In genomic region chr6:159761873-159762680, GRCh38 we compare ENCODE assay signal across 8 cellular contexts. TPM values are rescaled to one million over a fixed set of nuclear protein-coding genes. Genes with fewer than 3 reads are reported as not detected.
DNase-seq lines count a peak whose midpoint lies in the region; ATAC-seq lines count a peak whose summit lies in the region.

Gene ACAT2 (plus strand): TSS chr6:159762045. CDS start chr6:159762088, 43 bp downstream.

- ATAC-seq in GM19043 (IDR thresholded peaks at IDR 0.05; ENCODE audit: low read depth, unreplicated experiment) (peak; percentile 96), HG03354 (IDR thresholded peaks at IDR 0.05; ENCODE audit: poor library complexity, severe bottlenecking, unreplicated experiment) (peak; percentile 98)

- H3K27ac Mint-ChIP-seq in immature natural killer cell, result peak within 1 kb of the TSS; percentile 96 to 99 (median 97)

- no peaks in the 10 kb centered on the region for H3K9me3 Mint-ChIP-seq in immature natural killer cell

- H3K4me3 Mint-ChIP-seq in immature natural killer cell, result peak within 1 kb of the TSS; percentile 90 to 98 (median 96)

- peaks cover 27% of the 10 kb centered on the region in 2 donors for H3K4me1 Mint-ChIP-seq in immature natural killer cell

- peaks cover 10 to 22% (median 16%) of the 10 kb centered on the region in 3 donors for H3K27me3 Mint-ChIP-seq in immature natural killer cell (ENCODE audit: low read depth in 3 of 3)

- DNase-seq in AG20443 (ENCODE audit: low spot score) (peak; percentile 99), NCI-H446 (lab: John Stamatoyannopoulos, UW) (peak; percentile 81 to 93), caudate nucleus (lab: John Stamatoyannopoulos, UW) (peak; percentile 83 to 99 (median 95)), immature natural killer cell (peak; percentile 91 to 92 (median 92)), smooth muscle cell of the brain vasculature (ENCODE audit: low read depth, low spot score) (peak; percentile 86)
- peak; percentile 76 to 90 (median 84) for DNase-seq in activated CD4-positive, CD25-positive, alpha-beta regulatory T cell (lab: John Stamatoyannopoulos, UW)

- peak within 1 kb of the TSS; percentile 100 for H3K27ac ChIP-seq in caudate nucleus (ENCODE audit: low read depth, low read length)

- peaks cover 4 to 20% (median 9%) of the 10 kb centered on the region in 3 donors for H3K36me3 Mint-ChIP-seq in immature natural killer cell

RNA-seq across cellular contexts. Expression of gene ACAT2, which starts in this region (rescaled TPM):
- 10 to 100 TPM; 32.7 to 57.4 (median 45.4) TPM for polyA plus RNA-seq in immature natural killer cell

Comparison
In these comparisons a context has a peak if more than half of its experiments do, and no peak if none do; other contexts are left out.
1. Peak in every context shown above with its lines: DNase-seq, ATAC-seq and H3K27ac ChIP-seq.